In the genomic region with DNA sequence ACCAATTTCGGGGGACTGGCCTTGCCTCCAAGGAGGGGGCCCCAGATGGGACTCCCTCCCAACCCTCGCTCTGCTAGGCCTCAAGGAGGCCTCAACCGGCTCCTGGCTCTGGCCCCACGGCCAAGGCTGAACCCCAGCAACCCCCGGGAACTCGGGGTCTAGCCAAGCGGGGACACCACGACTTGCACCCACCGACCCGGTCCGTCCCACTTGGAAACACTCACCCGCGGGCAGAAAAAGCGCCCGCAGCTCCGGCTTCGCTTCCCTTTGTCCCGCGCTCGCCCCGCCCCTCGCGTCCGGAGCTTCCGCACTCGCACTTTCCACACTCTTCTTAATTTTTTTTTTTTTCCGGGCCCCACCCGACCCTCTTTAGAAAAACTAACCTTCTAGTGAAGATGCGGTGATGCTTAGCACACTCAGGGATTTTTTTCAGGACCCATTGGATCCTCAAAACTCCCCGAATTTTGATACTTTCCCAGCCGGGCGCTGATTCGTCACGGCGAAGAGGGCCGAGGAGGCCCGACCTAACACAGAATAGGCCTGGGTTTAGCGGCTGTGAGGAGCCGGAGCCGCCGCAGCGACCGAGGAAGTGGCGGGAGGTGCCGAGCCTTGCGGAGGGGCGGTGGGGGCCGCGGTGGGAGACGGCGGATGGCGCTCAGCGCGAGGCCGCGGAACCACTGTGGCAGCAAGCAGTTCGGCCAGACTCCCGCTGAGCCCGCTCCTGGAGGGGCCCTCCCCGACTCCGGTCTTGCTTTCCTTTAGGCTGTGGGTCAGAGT, we compare ENCODE assay signal across 8 cellular contexts. TPM values are rescaled to one million over a fixed set of nuclear protein-coding genes. Genes with fewer than 3 reads are reported as not detected.
DNase-seq lines count a peak whose midpoint lies in the region; ATAC-seq lines count a peak whose summit lies in the region.

Gene SMARCE1, minus strand, starts transcription at position 270 of the 777 bp plus-strand sequence. CDS start 2,016 bp downstream, outside the sequence.

- H3K27ac ChIP-seq in mesodermal cell (ENCODE audit: low read depth, low read length, severe bottlenecking), result peak within 1 kb of the TSS; percentile 99

- H3K4me1 ChIP-seq in NT2/D1 (ENCODE audit: insufficient read depth, insufficient read length), result no peaks in the 10 kb centered on the region
- peaks cover 5% of the 10 kb centered on the region for H3K4me1 ChIP-seq in mesodermal cell (ENCODE audit: control insufficient read depth, insufficient read depth, low read length, poor library complexity, severe bottlenecking)

- H3K36me3 ChIP-seq in NT2/D1 (ENCODE audit: insufficient read depth, insufficient read length, low read length) (peaks cover 33% of the 10 kb centered on the region), mesodermal cell (ENCODE audit: control insufficient read depth, insufficient read depth, low read length) (peaks cover 19% of the 10 kb centered on the region)

- H3K9me3 ChIP-seq in NT2/D1 (ENCODE audit: insufficient read depth, low read length) (no peaks in the 10 kb centered on the region), mesodermal cell (ENCODE audit: control insufficient read depth, low read length) (no peaks in the 10 kb centered on the region)

- peak within 1 kb of the TSS; percentile 99 for H3K9ac ChIP-seq in NT2/D1 (ENCODE audit: insufficient read length, low read depth)

- no peaks in the 10 kb centered on the region for H3K27me3 ChIP-seq in NT2/D1 (ENCODE audit: insufficient read depth, insufficient read length)

- ATAC-seq in GM19324 (IDR thresholded peaks at IDR 0.05; ENCODE audit: low FRiP score, unreplicated experiment), result peak; percentile 70

- 0% methylated on average over 50 to 59 of the region's 61 CpGs for WGBS in mesodermal cell (ENCODE audit: insufficient coverage in 2 of 2), 2 experiments

- H3K4me3 ChIP-seq in NT2/D1 (ENCODE audit: insufficient read length, low read depth), result peak within 1 kb of the TSS; percentile 94
- peak within 1 kb of the TSS; percentile 94 for H3K4me3 ChIP-seq in mesodermal cell (ENCODE audit: extremely low read depth, insufficient read depth, low read length, poor library complexity, severe bottlenecking)

- DNase-seq in Ammon's horn (ENCODE audit: low spot score), result peak; percentile 62
- DNase-seq in HK-2 (ENCODE audit: unreplicated experiment), result peak; percentile 81
- DNase-seq in NT2/D1 (ENCODE audit: low read depth, low spot score), result peak; percentile 42
- peak; percentile 24 for DNase-seq in activated CD8-positive, alpha-beta memory T cell treated with anti-CD3 and anti-CD28 coated beads, Interleukin-2, amount 50 U/mL, for 24 hours (ENCODE audit: extremely low read depth)
- peak; percentile 53 for DNase-seq in stimulated activated CD8-positive, alpha-beta memory T cell treated with anti-CD3 and anti-CD28 coated beads, Interleukin-15, amount 100 ng/mL, for 1 hour (ENCODE audit: low read depth)

- in situ Hi-C loops in endometrial microvascular endothelial cells (cut with HindIII; ENCODE audit: inconsistent ontology term, low pct_unique_long_range_greater_than_20kb, low sequenced_read_pairs), result no loop called here

RNA-seq across cellular contexts. Expression of gene SMARCE1, which starts in this region (rescaled TPM):
- 62.3 TPM for total RNA-seq in endometrial microvascular endothelial cells (ENCODE audit: inconsistent ontology term)
- 214 TPM for polyA plus RNA-seq in mesodermal cell (2013, experiment 1 of 2)
- 215 TPM for polyA plus RNA-seq in mesodermal cell (2013, experiment 2 of 2)

Comparison
In these comparisons a context has a peak if more than half of its experiments do, and no peak if none do; other contexts are left out.
1. Peak in every context shown above with its lines: DNase-seq, ATAC-seq, H3K4me3 ChIP-seq and H3K27ac ChIP-seq.
2. DNase-seq: peak in every context shown above with its lines; median percentile 81 in HK-2; 62 in Ammon's horn; 53 in stimulated activated CD8-positive, alpha-beta memory T cell treated with anti-CD3 and anti-CD28 coated beads, Interleukin-15, amount 100 ng/mL, for 1 hour; 42 in NT2/D1; 24 in activated CD8-positive, alpha-beta memory T cell treated with anti-CD3 and anti-CD28 coated beads, Interleukin-2, amount 50 U/mL, for 24 hours.